Comparison of ENCODE assay signal across 8 cellular contexts in the genomic region with DNA sequence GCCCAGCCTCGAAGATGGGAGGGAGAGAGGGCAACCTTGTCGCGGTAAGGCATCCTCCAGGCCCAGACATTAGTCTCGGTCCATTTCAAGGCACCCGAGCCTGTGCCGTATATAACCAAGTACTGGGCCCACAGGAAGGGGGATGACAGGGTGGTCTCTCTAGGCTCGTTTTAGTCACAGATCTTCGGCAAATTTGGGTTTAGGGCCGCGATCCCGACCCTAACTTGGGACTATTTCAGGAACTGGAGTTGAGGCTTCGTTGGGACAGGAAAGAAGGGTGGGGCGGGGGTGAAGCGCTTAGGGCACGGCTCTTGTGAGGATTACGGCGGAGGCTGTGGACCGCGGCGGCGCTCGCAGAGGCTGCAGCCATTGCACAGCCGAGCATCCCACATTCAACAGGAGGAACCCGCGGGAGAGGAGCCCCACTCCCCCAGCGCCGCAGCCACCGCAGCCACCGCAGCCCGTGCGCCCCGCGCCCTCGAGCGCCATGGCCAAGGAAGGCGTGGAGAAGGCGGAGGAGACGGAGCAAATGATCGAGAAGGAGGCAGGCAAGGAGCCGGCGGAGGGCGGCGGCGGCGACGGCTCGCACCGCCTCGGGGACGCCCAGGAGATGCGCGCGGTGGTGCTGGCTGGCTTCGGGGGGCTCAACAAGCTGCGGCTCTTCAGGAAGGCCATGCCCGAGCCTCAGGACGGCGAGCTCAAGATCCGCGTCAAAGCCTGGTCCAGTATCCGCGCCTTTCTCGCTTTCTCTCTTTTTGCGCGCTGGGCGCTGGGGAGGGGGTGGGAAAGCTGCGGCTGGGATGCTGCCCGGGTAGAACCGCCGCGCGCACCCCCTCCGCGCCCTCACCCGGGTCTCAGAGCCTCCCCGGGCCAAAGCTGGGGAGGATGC. TPM values are rescaled to one million over a fixed set of nuclear protein-coding genes. Genes with fewer than 3 reads are reported as not detected.
DNase-seq lines count a peak whose midpoint lies in the region; ATAC-seq and TF ChIP-seq lines count a peak whose summit lies in the region.

A gene with protein sequence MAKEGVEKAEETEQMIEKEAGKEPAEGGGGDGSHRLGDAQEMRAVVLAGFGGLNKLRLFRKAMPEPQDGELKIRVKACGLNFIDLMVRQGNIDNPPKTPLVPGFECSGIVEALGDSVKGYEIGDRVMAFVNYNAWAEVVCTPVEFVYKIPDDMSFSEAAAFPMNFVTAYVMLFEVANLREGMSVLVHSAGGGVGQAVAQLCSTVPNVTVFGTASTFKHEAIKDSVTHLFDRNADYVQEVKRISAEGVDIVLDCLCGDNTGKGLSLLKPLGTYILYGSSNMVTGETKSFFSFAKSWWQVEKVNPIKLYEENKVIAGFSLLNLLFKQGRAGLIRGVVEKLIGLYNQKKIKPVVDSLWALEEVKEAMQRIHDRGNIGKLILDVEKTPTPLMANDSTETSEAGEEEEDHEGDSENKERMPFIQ (plus strand): TSS at position 369 of the 889 bp plus-strand sequence. CDS start 119 bp downstream, at position 488.

- H3K4me1 ChIP-seq in CD4-positive, CD25-positive, alpha-beta regulatory T cell (ENCODE audit: control insufficient read depth, insufficient read depth, low read length, poor library complexity, severe bottlenecking), result peaks cover 14% of the 10 kb centered on the region
- peaks cover 4 to 19% (median 17%) of the 10 kb centered on the region in 4 donors for H3K4me1 ChIP-seq in esophagus muscularis mucosa
- H3K4me1 ChIP-seq in mucosa of descending colon (ENCODE audit: low read depth), result peaks cover 12% of the 10 kb centered on the region
- H3K4me1 ChIP-seq in upper lobe of right lung, result peaks cover 5% of the 10 kb centered on the region

- peaks cover 59% of the 10 kb centered on the region for H3K27me3 Mint-ChIP-seq in CD4-positive, CD25-positive, alpha-beta regulatory T cell

- TF ChIP-seq POLR2A in esophagus muscularis mucosa (IDR thresholded peaks at IDR 0.05; ENCODE audit: low read depth), result no peak

- peak within 1 kb of the TSS in 3 of 4 donors; percentile 33 to 41 (median 36) for H3K4me3 Mint-ChIP-seq in CD4-positive, CD25-positive, alpha-beta regulatory T cell

- H3K27ac Mint-ChIP-seq in CD4-positive, CD25-positive, alpha-beta regulatory T cell, result no peak within 1 kb of the TSS

- TF ChIP-seq CTCF in esophagus muscularis mucosa (IDR thresholded peaks at IDR 0.05) (no peak), mucosa of descending colon (IDR thresholded peaks at IDR 0.05) (no peak), upper lobe of right lung (IDR thresholded peaks at IDR 0.05) (no peak)

- TF ChIP-seq EP300 in esophagus muscularis mucosa (IDR thresholded peaks at IDR 0.05), result no peak

- H3K27me3 ChIP-seq in CD4-positive, CD25-positive, alpha-beta regulatory T cell (ENCODE audit: control insufficient read depth, insufficient read depth, low read length), result peaks cover 34% of the 10 kb centered on the region
- H3K27me3 ChIP-seq in esophagus muscularis mucosa (peaks cover 0 to 93% (median 15%) of the 10 kb centered on the region in 4 donors), upper lobe of right lung (peaks cover 45% of the 10 kb centered on the region)

- no peak for ATAC-seq in CD4-positive, CD25-positive, alpha-beta regulatory T cell (ENCODE audit: low read depth in 2 of 2)
- ATAC-seq in GM21717 (IDR thresholded peaks at IDR 0.05; ENCODE audit: unreplicated experiment) (peak; percentile 58), mucosa of descending colon (peak; percentile 54), upper lobe of right lung (peak; percentile 74)

- no peaks in the 10 kb centered on the region for H3K9me3 ChIP-seq in CD4-positive, CD25-positive, alpha-beta regulatory T cell (ENCODE audit: control insufficient read depth in 2 of 2, low read length in 2 of 2)
- H3K9me3 ChIP-seq in esophagus muscularis mucosa (no peaks in the 10 kb centered on the region), mucosa of descending colon (no peaks in the 10 kb centered on the region), upper lobe of right lung (no peaks in the 10 kb centered on the region)

- intact Hi-C loops in esophagus muscularis mucosa (cut with DNase I), result no loop called here
- intact Hi-C loops in mucosa of descending colon (cut with DNase I, micrococcal nuclease), result no loop called here
- intact Hi-C loops in upper lobe of right lung (cut with DNase I), result no loop called here

- H3K36me3 ChIP-seq in CD4-positive, CD25-positive, alpha-beta regulatory T cell (ENCODE audit: control insufficient read depth, insufficient read depth, low read length), result no peaks in the 10 kb centered on the region
- H3K36me3 ChIP-seq in esophagus muscularis mucosa, result no peaks in the 10 kb centered on the region
- no peaks in the 10 kb centered on the region for H3K36me3 ChIP-seq in mucosa of descending colon (ENCODE audit: low read depth)
- no peaks in the 10 kb centered on the region for H3K36me3 ChIP-seq in upper lobe of right lung

- peak in 1 of 3 donors; percentile 5 for DNase-seq in CD4-positive, CD25-positive, alpha-beta regulatory T cell
- DNase-seq in T1000 (lab: John Stamatoyannopoulos, UW), result peak; percentile 24
- no peak for DNase-seq in esophagus muscularis mucosa (ENCODE audit: extremely low spot score)
- DNase-seq in mucosa of descending colon, result peak in 2 of 3 donors; percentile 32 to 35
- DNase-seq in upper lobe of right lung, result no peak
- no peak for DNase-seq in activated effector memory CD4-positive, alpha-beta T cell treated with Interleukin-2 at 50 U/mL for 16 hours
- DNase-seq in effector CD8-positive, alpha-beta T cell (lab: John Stamatoyannopoulos, UW), result no peak

- no peak within 1 kb of the TSS for H3K27ac ChIP-seq in CD4-positive, CD25-positive, alpha-beta regulatory T cell (ENCODE audit: insufficient read depth, low read length, poor library complexity, severe bottlenecking)
- H3K27ac ChIP-seq in esophagus muscularis mucosa (replicated peaks in 1 of 4), result no peak within 1 kb of the TSS
- no peak within 1 kb of the TSS for H3K27ac ChIP-seq in upper lobe of right lung

- no peaks in the 10 kb centered on the region for H3K9me3 Mint-ChIP-seq in CD4-positive, CD25-positive, alpha-beta regulatory T cell

- H3K4me1 Mint-ChIP-seq in CD4-positive, CD25-positive, alpha-beta regulatory T cell, result peaks cover 0 to 12% (median 6%) of the 10 kb centered on the region in 4 donors

- H3K36me3 Mint-ChIP-seq in CD4-positive, CD25-positive, alpha-beta regulatory T cell, result no peaks in the 10 kb centered on the region

- 0% methylated on average over 32 of the region's 76 CpGs for WGBS in esophagus muscularis mucosa

- H3K4me3 ChIP-seq in CD4-positive, CD25-positive, alpha-beta regulatory T cell (ENCODE audit: low read depth, low read length), result no peak within 1 kb of the TSS
- peak within 1 kb of the TSS; percentile 50 to 63 (median 54) for H3K4me3 ChIP-seq in esophagus muscularis mucosa
- no peak within 1 kb of the TSS for H3K4me3 ChIP-seq in mucosa of descending colon
- peak within 1 kb of the TSS; percentile 47 for H3K4me3 ChIP-seq in upper lobe of right lung

RNA-seq across cellular contexts. Expression of the gene that starts here (rescaled TPM):
- not detected for total RNA-seq in CD4-positive, CD25-positive, alpha-beta regulatory T cell
- polyA plus RNA-seq in CD4-positive, CD25-positive, alpha-beta regulatory T cell, result not detected
- total RNA-seq in esophagus muscularis mucosa (1 to 10 TPM; 1.7 to 6.3 (median 2.9) TPM), mucosa of descending colon (1 to 10 TPM in 1 of 3 donors, under 1 TPM in 2; 0.84 to 8.7 (median 0.84) TPM), upper lobe of right lung (0.32 TPM)

Comparison
In these comparisons a context has a peak if more than half of its experiments do, and no peak if none do; other contexts are left out.
1. Peak in ATAC-seq and H3K4me3 ChIP-seq in upper lobe of right lung; RNA of the gene not detected or under 1 TPM.
2. ATAC-seq: peak in GM21717 (single experiment) and mucosa of descending colon (single experiment); none in CD4-positive, CD25-positive, alpha-beta regulatory T cell (0 of 2).
3. DNase-seq: peak in T1000 (single experiment) and mucosa of descending colon (2 of 3); none in esophagus muscularis mucosa (single experiment), upper lobe of right lung (single experiment), activated effector memory CD4-positive, alpha-beta T cell treated with Interleukin-2 at 50 U/mL for 16 hours (single experiment) and effector CD8-positive, alpha-beta T cell (single experiment).
4. H3K4me3 ChIP-seq: peak in esophagus muscularis mucosa (4 of 4); none in CD4-positive, CD25-positive, alpha-beta regulatory T cell (single experiment) and mucosa of descending colon (single experiment).